18 cellular contexts compared by ENCODE assay signal in the genomic region with DNA sequence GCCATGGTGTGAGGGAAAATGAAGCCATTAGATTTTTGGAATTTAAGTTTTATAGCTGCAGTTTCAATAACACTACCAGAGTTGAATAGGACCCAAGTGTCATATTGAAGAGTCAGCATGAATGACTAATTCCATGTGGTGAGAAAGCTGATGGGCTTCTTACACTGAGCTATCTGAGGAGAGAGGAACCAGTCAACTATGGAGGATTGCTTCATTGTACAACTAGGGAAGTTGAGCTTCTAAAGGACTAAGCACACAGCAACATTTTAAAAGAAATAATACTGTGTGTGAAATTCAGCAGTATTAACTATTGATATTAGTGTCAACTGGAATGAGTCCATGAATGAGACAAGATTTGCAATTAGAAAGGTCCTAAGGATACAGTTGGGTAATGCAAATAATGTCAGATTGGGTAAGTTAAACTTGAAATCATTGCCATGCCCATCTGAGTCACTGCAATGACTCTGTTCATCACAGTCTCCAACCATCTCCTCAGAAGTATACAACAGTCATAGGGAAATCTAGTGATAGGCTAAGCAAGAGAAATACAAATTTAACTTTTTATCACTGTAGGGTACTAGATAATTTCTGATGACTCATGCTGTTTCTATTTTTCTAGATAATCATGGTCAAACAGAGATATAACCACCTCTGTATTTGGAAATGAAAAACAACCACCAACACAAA.
DNase-seq lines count a peak whose midpoint lies in the region; ATAC-seq lines count a peak whose summit lies in the region.
"Had no signal": no experiment of that assay in that cellular context is flagged by ENCODE, and none has a peak within 500 bp of the region (broad histone marks: within the 10 kb centered on the region; RNA-seq: fewer than 3 reads in every experiment).

No MANE protein-coding gene starts in this region.

- peak; percentile 2 for DNase-seq in KG1 (lab: John Stamatoyannopoulos, UW)
- DNase-seq in SIG-M5 (lab: John Stamatoyannopoulos, UW): peak; percentile 82
- peak; percentile 28 for DNase-seq in glomerular visceral epithelial cell (ENCODE audit: extremely low spot score)
- DNase-seq in stimulated activated naive CD4-positive, alpha-beta T cell treated with Interleukin-2 at 50 U/mL for 16 hours (lab: John Stamatoyannopoulos, UW): no peak
- no peak for DNase-seq in NK-92 treated with Interleukin-12 subunit alpha and Interleukin-12 subunit beta, amount 100 ng/mL, for 24 hours (lab: John Stamatoyannopoulos, UW)
- DNase-seq in T-helper 9 cell: no peak
- DNase-seq: activated CD4-positive, alpha-beta T cell treated with anti-CD3 and anti-CD28 coated beads, Interleukin-2, amount 10 ng/mL, durations not matched to agents 7 days and 5 days; activated gamma-delta T cell treated with Interleukin-2 at 50 U/mL for 16 hours; COR-L47; effector CD4-positive, alpha-beta T cell; naive thymus-derived CD8-positive, alpha-beta T cell; NCI-H2029; posterior cingulate gyrus; stimulated activated CD4-positive, alpha-beta T cell treated with anti-CD3 and anti-CD28 coated beads, Interleukin-4, amount 100 ng/mL, for 24 hours; substantia nigra had no signal

- ATAC-seq in GM18498 (IDR thresholded peaks at IDR 0.05; ENCODE audit: unreplicated experiment) (peak; percentile 24), GM18502 (IDR thresholded peaks at IDR 0.05; ENCODE audit: poor library complexity, unreplicated experiment) (no peak)
- ATAC-seq: naive thymus-derived CD8-positive, alpha-beta T cell; SK-N-SH treated with all-trans-retinoic acid at 6 μM for 48 hours had no signal

Comparison
In these comparisons a context has a peak if more than half of its experiments do, and no peak if none do; other contexts are left out.
1. DNase-seq: peak in KG1 (single experiment), SIG-M5 (single experiment) and glomerular visceral epithelial cell (single experiment); none in stimulated activated naive CD4-positive, alpha-beta T cell treated with Interleukin-2 at 50 U/mL for 16 hours (single experiment), NK-92 treated with Interleukin-12 subunit alpha and Interleukin-12 subunit beta, amount 100 ng/mL, for 24 hours (single experiment) and T-helper 9 cell (single experiment).